20 cellular contexts compared by ENCODE assay signal in genomic region chrX:13248867-13249521, GRCh38.
DNase-seq lines count a peak whose midpoint lies in the region; ATAC-seq and TF ChIP-seq lines count a peak whose summit lies in the region.
"Had no signal": no experiment of that assay in that cellular context is flagged by ENCODE, and none has a peak within 500 bp of the region (broad histone marks: within the 10 kb centered on the region; RNA-seq: fewer than 3 reads in every experiment).

No MANE protein-coding gene starts in this region.

- no peaks in the 10 kb centered on the region for H3K9me3 ChIP-seq in SJSA1 (replicated peaks)
- no peaks in the 10 kb centered on the region for H3K9me3 ChIP-seq in suprapubic skin
- H3K9me3 ChIP-seq in prostate gland = no peaks in the 10 kb centered on the region
- H3K9me3 ChIP-seq: left lung had no signal

- no peak for ATAC-seq in GM19324 (IDR thresholded peaks at IDR 0.05; ENCODE audit: low FRiP score, unreplicated experiment)
- ATAC-seq: activated CD8-positive, alpha-beta memory T cell treated with anti-CD3 and anti-CD28 coated beads, Interleukin-2, amount 10 ng/mL, durations not matched to agents 7 days and 5 days; left lung; T-cell had no signal

- TF ChIP-seq EP300 in suprapubic skin (IDR thresholded peaks at IDR 0.05) = no peak

- H3K4me3 ChIP-seq in SJSA1 = no peak overlapping the region
- H3K4me3 ChIP-seq in fibroblast of villous mesenchyme (ENCODE audit: low read depth, low read length) = no peak overlapping the region
- no peak overlapping the region for H3K4me3 ChIP-seq in suprapubic skin
- no peak overlapping the region for H3K4me3 ChIP-seq in prostate gland
- H3K4me3 ChIP-seq: left lung had no signal

- intact Hi-C loops in prostate gland (cut with DNase I) = no loop called here

- TF ChIP-seq CTCF in fibroblast of villous mesenchyme (IDR thresholded peaks at IDR 0.05; ENCODE audit: insufficient read depth, low read depth, low read length) = no peak
- no peak for TF ChIP-seq CTCF in suprapubic skin (IDR thresholded peaks at IDR 0.05)
- no peak for TF ChIP-seq CTCF in prostate gland (IDR thresholded peaks at IDR 0.05)

- H3K27me3 ChIP-seq in SJSA1 (replicated peaks) = no peaks in the 10 kb centered on the region
- H3K27me3 ChIP-seq in suprapubic skin = no peaks in the 10 kb centered on the region
- H3K27me3 ChIP-seq in prostate gland (replicated peaks; ENCODE audit: insufficient read depth) = no peaks in the 10 kb centered on the region
- H3K27me3 ChIP-seq: left lung had no signal

- peaks cover 39% of the 10 kb centered on the region for H3K4me1 ChIP-seq in SJSA1 (replicated peaks)
- no peaks in the 10 kb centered on the region for H3K4me1 ChIP-seq in suprapubic skin
- H3K4me1 ChIP-seq in prostate gland (replicated peaks) = no peaks in the 10 kb centered on the region
- H3K4me1 ChIP-seq: left lung had no signal

- DNase-seq in ELF-1 (ENCODE audit: low read depth, low spot score) = peak; percentile 16
- peak; percentile 39 to 40 for DNase-seq in SJSA1 (ENCODE audit: low read depth in 1 of 2, low spot score in 2 of 2)
- peak; percentile 89 for DNase-seq in fibroblast of villous mesenchyme (ENCODE audit: low read depth)
- DNase-seq in suprapubic skin (ENCODE audit: low spot score in 2 of 2) = no peak
- no peak for DNase-seq in NCI-H748 treated with DMSO at 0.1 percent for 48 hours (lab: John Stamatoyannopoulos, UW)
- DNase-seq in prostate gland (ENCODE audit: low spot score) = no peak
- DNase-seq: activated CD4-positive, alpha-beta T cell treated with anti-CD3 and anti-CD28 coated beads for 48 hours; activated CD8-positive, alpha-beta memory T cell treated with anti-CD3 and anti-CD28 coated beads, Interleukin-2, amount 10 ng/mL, durations not matched to agents 7 days and 5 days; AML-193; DMS53; effector CD8-positive, alpha-beta T cell; Kasumi-1; left lung; NCI-H187; NCI-H2227 treated with DMSO at 0.1 percent for 48 hours; NCI-H774; SHP77 treated with DMSO at 0.1 percent for 48 hours; substantia nigra; T-cell had no signal

- 48% methylated on average over 10 of the region's 10 CpGs for WGBS in suprapubic skin
- WGBS in prostate gland = 33% methylated on average over 9 of the region's 10 CpGs

- TF ChIP-seq POLR2A in suprapubic skin (IDR thresholded peaks at IDR 0.05) (no peak), prostate gland (IDR thresholded peaks at IDR 0.05) (no peak)

- H3K27ac ChIP-seq in SJSA1 = peak overlapping the region; percentile 37; the same call in 1 of the 2 replicates
- H3K27ac ChIP-seq in suprapubic skin = peak overlapping the region; percentile 38
- no peak overlapping the region for H3K27ac ChIP-seq in prostate gland
- H3K27ac ChIP-seq: left lung had no signal

- H3K36me3 ChIP-seq in SJSA1 (no peaks in the 10 kb centered on the region), suprapubic skin (no peaks in the 10 kb centered on the region), prostate gland (no peaks in the 10 kb centered on the region)
- H3K36me3 ChIP-seq: left lung had no signal

Comparison
In these comparisons a context has a peak if more than half of its experiments do, and no peak if none do; other contexts are left out.
1. DNase-seq: peak in ELF-1 (single experiment), SJSA1 (2 of 2) and fibroblast of villous mesenchyme (single experiment); none in suprapubic skin (0 of 2), NCI-H748 treated with DMSO at 0.1 percent for 48 hours (single experiment) and prostate gland (single experiment).
2. H3K27ac ChIP-seq: peak in SJSA1 (single experiment) and suprapubic skin (single experiment); none in prostate gland (0 of 2).